ENCODE assay signal across 28 cellular contexts in genomic region chr18:30455741-30456140, GRCh38.
DNase-seq lines count a peak whose midpoint lies in the region; ATAC-seq and TF ChIP-seq lines count a peak whose summit lies in the region.
"Had no signal": no experiment of that assay in that cellular context is flagged by ENCODE, and none has a peak within 500 bp of the region (broad histone marks: within the 10 kb centered on the region; RNA-seq: fewer than 3 reads in every experiment).

No MANE protein-coding gene starts in this region.

- TF ChIP-seq CTCF in dorsolateral prefrontal cortex (IDR thresholded peaks at IDR 0.05 in 54 of 56, conservative IDR thresholded peaks at IDR 0.05 in 2 of 56; ENCODE audit: low read depth in 1 of 56, partially characterized antibody in 56 of 56) (no peak), type B pancreatic cell (conservative IDR thresholded peaks at IDR 0.05) (no peak)

- H3K4me1 Mint-ChIP-seq in type B pancreatic cell (ENCODE audit: unreplicated experiment) = no peaks in the 10 kb centered on the region

- H3K4me3 ChIP-seq in dorsolateral prefrontal cortex = no peak overlapping the region
- H3K4me3 ChIP-seq: BLaER1 treated with 17β-estradiol and CSF1 and Interleukin-3, amounts not matched to agents 10 nM and 100 nM; HAP-1; PC-9; SJSA1 had no signal

- in situ Hi-C loops in SK-MEL-5 (cut with HindIII; ENCODE audit: low pct_unique_long_range_greater_than_20kb, low sequenced_read_pairs) = no loop called here

- intact Hi-C loops in dorsolateral prefrontal cortex (cut with DNase I) = no loop called here

- H3K27me3 ChIP-seq in dorsolateral prefrontal cortex = no peaks in the 10 kb centered on the region
- H3K27me3 ChIP-seq: BLaER1 treated with 17β-estradiol and CSF1 and Interleukin-3, amounts not matched to agents 10 nM and 100 nM; SJSA1 had no signal

- H3K4me3 Mint-ChIP-seq in type B pancreatic cell = no peak overlapping the region
- H3K4me3 Mint-ChIP-seq: CD4-positive, alpha-beta T cell; HFFc6 had no signal

- DNase-seq in SK-MEL-5 (ENCODE audit: low read depth, low spot score) (peak; percentile 59), dorsolateral prefrontal cortex (no peak), medulla oblongata (ENCODE audit: extremely low spot score) (peak; percentile 50), superior temporal gyrus (ENCODE audit: extremely low spot score) (peak; percentile 60), NCI-H524 (lab: John Stamatoyannopoulos, UW) (no peak), D341Med (ENCODE audit: low spot score) (no peak), type B pancreatic cell (ENCODE audit: extremely low spot score, unreplicated experiment) (no peak)
- DNase-seq: CD4-positive, alpha-beta T cell; COR-L47; DMS 273 treated with DMSO at 0.1 percent for 48 hours; DND-41; GOT3; HFFc6; KBM-7; MV-4-11; NCI-H1105; NCI-H1436 treated with DMSO at 0.1 percent for 48 hours; NCI-H187 treated with DMSO at 0.1 percent for 48 hours; NCI-H2107; NCI-H526; NCI-H82; NK-92 treated with Interleukin-12 subunit alpha and Interleukin-12 subunit beta, amount 100 ng/mL, for 24 hours; PC-9 had no signal

- H3K27ac ChIP-seq in dorsolateral prefrontal cortex = peak overlapping the region in 53 of 59 donors; percentile 2 to 88 (median 65)
- H3K27ac ChIP-seq: BLaER1 treated with 17β-estradiol and CSF1 and Interleukin-3, amounts not matched to agents 10 nM and 100 nM; PC-9; SJSA1 had no signal

- H3K9me3 Mint-ChIP-seq in type B pancreatic cell = no peaks in the 10 kb centered on the region

- no peaks in the 10 kb centered on the region for H3K27me3 Mint-ChIP-seq in type B pancreatic cell
- H3K27me3 Mint-ChIP-seq: CD4-positive, alpha-beta T cell had no signal

- H3K27ac Mint-ChIP-seq in type B pancreatic cell = no peak overlapping the region
- H3K27ac Mint-ChIP-seq: CD4-positive, alpha-beta T cell; HFFc6 had no signal

- ATAC-seq in GM18498 (IDR thresholded peaks at IDR 0.05; ENCODE audit: unreplicated experiment) = no peak
- ATAC-seq: Right ventricle myocardium inferior had no signal

- no peaks in the 10 kb centered on the region for H3K36me3 Mint-ChIP-seq in type B pancreatic cell

Comparison
In these comparisons a context has a peak if more than half of its experiments do, and no peak if none do; other contexts are left out.
1. DNase-seq: peak in SK-MEL-5 (single experiment), medulla oblongata (single experiment) and superior temporal gyrus (single experiment); none in dorsolateral prefrontal cortex (0 of 10), NCI-H524 (0 of 2), D341Med (single experiment) and type B pancreatic cell (single experiment).